Comparison of ENCODE assay signal across 34 cellular contexts in the genomic region with DNA sequence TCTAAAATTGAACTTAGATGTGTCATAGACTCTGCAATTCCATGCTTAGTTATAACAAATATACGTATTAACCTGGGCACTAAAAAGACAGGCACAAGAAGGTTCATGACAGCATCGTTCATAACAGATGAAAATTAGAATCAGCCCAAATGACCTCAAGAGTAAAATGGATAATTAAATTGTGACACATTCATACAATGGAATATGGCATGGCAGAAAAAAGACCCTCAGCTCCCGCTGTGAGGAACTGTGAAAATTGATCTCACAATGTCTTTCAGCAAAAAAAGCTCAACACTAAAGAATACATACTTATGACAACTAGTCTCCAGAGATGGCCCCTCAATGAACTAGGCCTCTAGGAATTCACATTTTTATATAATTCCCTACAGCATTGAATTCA.
"Had no signal": no experiment of that assay in that cellular context is flagged by ENCODE, and none has a peak within 500 bp of the region (broad histone marks: within the 10 kb centered on the region; RNA-seq: fewer than 3 reads in every experiment).

No MANE protein-coding gene starts in this region.

- H3K27me3 ChIP-seq: MG63 had no signal

- H3K9me3 ChIP-seq: MG63 had no signal

- H3K36me3 ChIP-seq: MG63 had no signal

- H3K27ac ChIP-seq: KMS-11 had no signal

- DNase-seq: Karpas-422, Kasumi-1, MG63, MM.1S, MV-4-11, NCI-H1048, NCI-H1092, NCI-H1092 treated with DMSO at 0.1 percent for 48 hours, NCI-H1105, NCI-H1105 treated with DMSO at 0.1 percent for 48 hours, NCI-H1417, NCI-H1417 treated with DMSO at 0.1 percent for 48 hours, NCI-H1436, NCI-H1436 treated with DMSO at 0.1 percent for 48 hours, NCI-H146, NCI-H1694, NCI-H1694 treated with DMSO at 0.1 percent for 48 hours, NCI-H187, NCI-H187 treated with DMSO at 0.1 percent for 48 hours, NCI-H1930, NCI-H2029, NCI-H2029 treated with DMSO at 0.1 percent for 48 hours, NCI-H2081, NCI-H2081 treated with DMSO at 0.1 percent for 48 hours, NCI-H2107, NCI-H2171, NCI-H2171 treated with DMSO at 0.1 percent for 48 hours, NCI-H2227 treated with DMSO at 0.1 percent for 48 hours, NCI-H226, NCI-H345, NCI-H446, NCI-H446 treated with DMSO at 0.1 percent for 48 hours, NCI-H510A had no signal

- H3K4me2 ChIP-seq: KMS-11 had no signal

- H3K9ac ChIP-seq: KMS-11 had no signal

- H3K4me3 ChIP-seq: MG63 had no signal
